ENCODE assay signal across 8 cellular contexts in the genomic region with DNA sequence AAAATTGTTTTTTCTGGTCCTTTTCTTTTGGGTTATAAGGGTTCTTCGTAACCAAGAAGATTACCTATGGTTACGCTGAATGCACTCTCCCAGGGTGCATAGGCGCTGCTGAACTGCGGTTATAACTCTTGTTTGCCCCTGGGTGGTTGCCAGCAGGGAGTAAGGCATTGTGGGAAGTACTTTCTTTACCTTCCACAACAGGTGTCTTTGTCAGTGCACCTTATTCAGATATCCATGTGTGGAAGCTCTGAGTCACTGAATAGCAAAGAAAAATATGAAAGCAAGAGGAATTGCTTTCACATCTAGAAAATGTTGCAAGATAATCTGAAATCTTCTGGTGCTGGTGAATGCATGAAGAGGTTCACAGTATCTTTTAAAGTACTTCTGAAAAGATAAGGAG.
A peak's percentile ranks its signal among the peaks of the same experiment; 100 is the strongest.
DNase-seq lines count a peak whose midpoint lies in the region; ATAC-seq, FAIRE-seq and TF ChIP-seq lines count a peak whose summit lies in the region.

No MANE protein-coding gene starts in this region.

- H3K36me3 Mint-ChIP-seq in activated naive CD4-positive, alpha-beta T cell treated with anti-CD3 and anti-CD28 coated beads, Interleukin-2, amount 10 ng/mL, durations not matched to agents 7 days and 5 days: no peaks in the 10 kb centered on the region

- no peaks in the 10 kb centered on the region for H3K79me2 ChIP-seq in mesendoderm (ENCODE audit: control insufficient read depth, insufficient read depth, low read length)

- no peak overlapping the region for H3K4ac ChIP-seq in mesendoderm (ENCODE audit: low read depth, low read length)

- no CpG with 5 or more reads among the region's 4 CpGs for WGBS in mesendoderm (ENCODE audit: extremely low coverage, insufficient coverage, low lambda C conversion rate)

- H2BK5ac ChIP-seq in mesendoderm (ENCODE audit: low read length): no peak overlapping the region

- no peak overlapping the region for H3K56ac ChIP-seq in mesendoderm (ENCODE audit: low read length)

- H3K79me1 ChIP-seq in mesendoderm (ENCODE audit: low read length): no peaks in the 10 kb centered on the region

- TF ChIP-seq CTCF in GM12865 (IDR thresholded peaks at IDR 0.05; ENCODE audit: insufficient read depth, low read depth, low read length, missing control alignments) (no peak), D721Med (IDR thresholded peaks at IDR 0.05; ENCODE audit: insufficient read depth, missing control alignments) (no peak)

- no peak for ATAC-seq in GM21723 (IDR thresholded peaks at IDR 0.05; ENCODE audit: unreplicated experiment)

- H2BK120ac ChIP-seq in mesendoderm (ENCODE audit: low read depth, low read length): no peak overlapping the region

- no peak overlapping the region for H3K27ac ChIP-seq in mesendoderm (ENCODE audit: low read depth, low read length)

- CTCF ChIA-PET in activated naive CD4-positive, alpha-beta T cell treated with anti-CD3 and anti-CD28 coated beads, Interleukin-2, amount 10 ng/mL, durations not matched to agents 7 days and 5 days (lab: Charles Lee): no interaction called here

- no peaks in the 10 kb centered on the region for H3K27me3 ChIP-seq in mesendoderm (ENCODE audit: insufficient read depth, low read length, poor library complexity)

- H3K4me1 ChIP-seq in mesendoderm (ENCODE audit: control insufficient read depth, low read depth, low read length): peaks cover 2% of the 10 kb centered on the region

- no peaks in the 10 kb centered on the region for H3K27me3 Mint-ChIP-seq in activated naive CD4-positive, alpha-beta T cell treated with anti-CD3 and anti-CD28 coated beads, Interleukin-2, amount 10 ng/mL, durations not matched to agents 7 days and 5 days

- H3K9ac ChIP-seq in mesendoderm (ENCODE audit: low read length): no peak overlapping the region

- no peak overlapping the region for H2AK5ac ChIP-seq in mesendoderm (ENCODE audit: low read length)

- H3K4me1 Mint-ChIP-seq in activated naive CD4-positive, alpha-beta T cell treated with anti-CD3 and anti-CD28 coated beads, Interleukin-2, amount 10 ng/mL, durations not matched to agents 7 days and 5 days: peaks cover 17% of the 10 kb centered on the region

- H4K8ac ChIP-seq in mesendoderm (ENCODE audit: low read depth, low read length): no peak overlapping the region

- H3K18ac ChIP-seq in mesendoderm (ENCODE audit: low read length): no peak overlapping the region

- H3K9me3 Mint-ChIP-seq in activated naive CD4-positive, alpha-beta T cell treated with anti-CD3 and anti-CD28 coated beads, Interleukin-2, amount 10 ng/mL, durations not matched to agents 7 days and 5 days: no peaks in the 10 kb centered on the region

- H3K27ac Mint-ChIP-seq in activated naive CD4-positive, alpha-beta T cell treated with anti-CD3 and anti-CD28 coated beads, Interleukin-2, amount 10 ng/mL, durations not matched to agents 7 days and 5 days: no peak overlapping the region

- H3K4me3 ChIP-seq in GM12865 (ENCODE audit: low read depth, low read length) (peak overlapping the region; percentile 56), mesendoderm (ENCODE audit: low read length) (no peak overlapping the region)

- FAIRE-seq in D721Med (lab: Jason Lieb, UNC): no peak

- no peak overlapping the region for H3K4me2 ChIP-seq in mesendoderm (ENCODE audit: low read length)

- no peaks in the 10 kb centered on the region for H3K36me3 ChIP-seq in mesendoderm (ENCODE audit: control insufficient read depth, insufficient read depth, low read length)

- H2BK15ac ChIP-seq in mesendoderm (replicated peaks; ENCODE audit: low read depth): no peak overlapping the region

- peak; percentile 66 for DNase-seq in GM12865 (ENCODE audit: low read depth)
- peak; percentile 95 to 98 for DNase-seq in NCI-H2081 (lab: John Stamatoyannopoulos, UW)
- no peak for DNase-seq in activated naive CD4-positive, alpha-beta T cell treated with anti-CD3 and anti-CD28 coated beads, Interleukin-2, amount 10 ng/mL, durations not matched to agents 7 days and 5 days
- peak; percentile 56 for DNase-seq in mesendoderm
- no peak for DNase-seq in NCI-H446 treated with DMSO at 0.1 percent for 48 hours (lab: John Stamatoyannopoulos, UW)
- no peak for DNase-seq in DMS114 treated with DMSO at 0.1 percent for 48 hours (lab: John Stamatoyannopoulos, UW; ENCODE audit: unreplicated experiment)
- no peak for DNase-seq in D721Med (ENCODE audit: insufficient read length, low spot score)

- peak overlapping the region; percentile 47 for H3K4me3 Mint-ChIP-seq in activated naive CD4-positive, alpha-beta T cell treated with anti-CD3 and anti-CD28 coated beads, Interleukin-2, amount 10 ng/mL, durations not matched to agents 7 days and 5 days

- no peak overlapping the region for H3K23ac ChIP-seq in mesendoderm (ENCODE audit: low read length)

- no peak overlapping the region for H4K5ac ChIP-seq in mesendoderm (ENCODE audit: low read length)

Comparison
In these comparisons a context has a peak if more than half of its experiments do, and no peak if none do; other contexts are left out.
1. DNase-seq: peak in GM12865 (single experiment), NCI-H2081 (2 of 2) and mesendoderm (single experiment); none in activated naive CD4-positive, alpha-beta T cell treated with anti-CD3 and anti-CD28 coated beads, Interleukin-2, amount 10 ng/mL, durations not matched to agents 7 days and 5 days (single experiment), NCI-H446 treated with DMSO at 0.1 percent for 48 hours (single experiment), DMS114 treated with DMSO at 0.1 percent for 48 hours (single experiment) and D721Med (single experiment).